14 cellular contexts compared by ENCODE assay signal in the genomic region with DNA sequence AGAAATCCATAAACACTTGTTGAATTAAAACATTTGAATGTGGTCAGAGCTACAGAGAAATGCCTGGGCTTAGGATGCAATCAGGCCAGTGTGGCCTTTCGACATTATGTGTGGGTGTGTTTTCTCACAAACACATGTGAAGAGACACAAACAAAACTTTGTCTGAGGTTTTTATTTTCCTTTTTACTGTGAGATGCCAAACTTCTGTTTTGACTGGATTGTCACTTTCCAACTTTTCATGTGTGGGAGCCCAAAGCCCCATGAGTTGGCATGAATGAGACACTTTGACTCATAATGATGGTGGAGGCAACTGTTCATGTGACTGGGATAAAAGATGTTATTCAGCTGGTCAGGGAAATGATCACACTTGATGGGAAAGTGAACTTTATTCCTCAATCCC.
DNase-seq lines count a peak whose midpoint lies in the region; ATAC-seq and TF ChIP-seq lines count a peak whose summit lies in the region.
"Had no signal": no experiment of that assay in that cellular context is flagged by ENCODE, and none has a peak within 500 bp of the region (broad histone marks: within the 10 kb centered on the region; RNA-seq: fewer than 3 reads in every experiment).

No MANE protein-coding gene starts in this region.

- H3K4me3 ChIP-seq in skeletal muscle tissue (ENCODE audit: low read length in 3 of 3) (no peak overlapping the region), mucosa of descending colon (no peak overlapping the region)
- H3K4me3 ChIP-seq: BLaER1 treated with 17β-estradiol and CSF1 and Interleukin-3, amounts not matched to agents 10 nM and 100 nM; SJCRH30 had no signal

- no peaks in the 10 kb centered on the region for H3K36me3 ChIP-seq in skeletal muscle tissue (ENCODE audit: control insufficient read depth in 3 of 3, insufficient read depth in 3 of 3, low read length in 3 of 3)
- no peaks in the 10 kb centered on the region for H3K36me3 ChIP-seq in mucosa of descending colon (ENCODE audit: low read depth)
- H3K36me3 ChIP-seq: BLaER1 treated with 17β-estradiol and CSF1 and Interleukin-3, amounts not matched to agents 10 nM and 100 nM; SJCRH30 had no signal

- intact Hi-C loops in mucosa of descending colon (cut with DNase I, micrococcal nuclease) = no loop called here

- peak overlapping the region; percentile 30 for H3K27ac ChIP-seq in skeletal muscle tissue (ENCODE audit: low read depth, low read length)
- H3K27ac ChIP-seq: BLaER1 treated with 17β-estradiol and CSF1 and Interleukin-3, amounts not matched to agents 10 nM and 100 nM; SJCRH30 had no signal

- no peak for ATAC-seq in mucosa of descending colon
- ATAC-seq: HCT116 had no signal

- DNase-seq in GM03348 (ENCODE audit: low spot score) = peak; percentile 42
- DNase-seq in RKO (ENCODE audit: low spot score) = peak; percentile 5
- DNase-seq in foreskin melanocyte = peak; percentile 93
- no peak for DNase-seq in A172 (ENCODE audit: low spot score)
- no peak for DNase-seq in NCI-H524 treated with DMSO at 0.1 percent for 48 hours (lab: John Stamatoyannopoulos, UW)
- DNase-seq in mucosa of descending colon = no peak
- DNase-seq: NCI-H1417, NCI-H1930, NCI-H2171, NCI-H446 treated with DMSO at 0.1 percent for 48 hours, SJCRH30 had no signal

- H3K9me3 ChIP-seq in skeletal muscle tissue (ENCODE audit: control insufficient read depth in 3 of 3, low read length in 3 of 3) = peaks cover 0 to 3% (median 0%) of the 10 kb centered on the region in 3 donors
- H3K9me3 ChIP-seq in mucosa of descending colon = no peaks in the 10 kb centered on the region
- H3K9me3 ChIP-seq: SJCRH30 had no signal

- no peak for TF ChIP-seq CTCF in mucosa of descending colon (IDR thresholded peaks at IDR 0.05)

- H3K4me1 ChIP-seq in skeletal muscle tissue (ENCODE audit: control insufficient read depth in 3 of 3, insufficient read depth in 3 of 3, low read length in 3 of 3) = peaks cover 0 to 3% (median 0%) of the 10 kb centered on the region in 3 donors
- H3K4me1 ChIP-seq in mucosa of descending colon (ENCODE audit: low read depth) = no peaks in the 10 kb centered on the region
- H3K4me1 ChIP-seq: SJCRH30 had no signal

- no peak overlapping the region for H3K9ac ChIP-seq in skeletal muscle tissue (ENCODE audit: low read depth in 1 of 3, low read length in 3 of 3)
- H3K9ac ChIP-seq: BLaER1 treated with 17β-estradiol and CSF1 and Interleukin-3, amounts not matched to agents 10 nM and 100 nM had no signal

- no peaks in the 10 kb centered on the region for H3K27me3 ChIP-seq in skeletal muscle tissue (ENCODE audit: control insufficient read depth in 3 of 3, insufficient read depth in 3 of 3, low read length in 3 of 3)
- H3K27me3 ChIP-seq: BLaER1 treated with 17β-estradiol and CSF1 and Interleukin-3, amounts not matched to agents 10 nM and 100 nM; SJCRH30 had no signal

Comparison
In these comparisons a context has a peak if more than half of its experiments do, and no peak if none do; other contexts are left out.
1. DNase-seq: peak in GM03348 (single experiment), RKO (single experiment) and foreskin melanocyte (single experiment); none in A172 (single experiment), NCI-H524 treated with DMSO at 0.1 percent for 48 hours (single experiment) and mucosa of descending colon (0 of 3).